ENCODE assay signal across 3 cellular contexts in the genomic region with DNA sequence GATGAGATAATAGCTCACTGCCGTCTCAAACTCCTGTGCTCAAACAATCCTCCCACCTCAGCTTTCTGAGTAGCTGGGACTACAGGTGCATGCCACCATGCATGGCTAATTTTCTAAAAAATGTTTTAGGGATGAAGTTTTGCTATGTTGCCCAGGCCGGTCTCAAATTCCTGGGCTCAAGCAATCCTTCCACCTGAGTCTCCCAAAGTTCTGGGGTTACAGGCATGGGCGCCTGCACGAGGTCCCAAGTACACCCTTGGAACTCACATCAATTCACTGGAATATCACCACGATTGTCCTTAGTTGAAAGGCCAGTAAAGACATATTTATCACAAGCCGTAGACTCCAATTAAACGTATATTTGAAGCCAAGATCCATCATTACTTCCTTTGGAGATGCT.
"Had no signal": no experiment of that assay in that cellular context is flagged by ENCODE, and none has a peak within 500 bp of the region (broad histone marks: within the 10 kb centered on the region; RNA-seq: fewer than 3 reads in every experiment).

No MANE protein-coding gene starts in this region.

- H3K4me3 ChIP-seq: GM12878 had no signal

- DNase-seq: GDM1, GF-D8 had no signal
